8 cellular contexts compared by ENCODE assay signal in the genomic region with DNA sequence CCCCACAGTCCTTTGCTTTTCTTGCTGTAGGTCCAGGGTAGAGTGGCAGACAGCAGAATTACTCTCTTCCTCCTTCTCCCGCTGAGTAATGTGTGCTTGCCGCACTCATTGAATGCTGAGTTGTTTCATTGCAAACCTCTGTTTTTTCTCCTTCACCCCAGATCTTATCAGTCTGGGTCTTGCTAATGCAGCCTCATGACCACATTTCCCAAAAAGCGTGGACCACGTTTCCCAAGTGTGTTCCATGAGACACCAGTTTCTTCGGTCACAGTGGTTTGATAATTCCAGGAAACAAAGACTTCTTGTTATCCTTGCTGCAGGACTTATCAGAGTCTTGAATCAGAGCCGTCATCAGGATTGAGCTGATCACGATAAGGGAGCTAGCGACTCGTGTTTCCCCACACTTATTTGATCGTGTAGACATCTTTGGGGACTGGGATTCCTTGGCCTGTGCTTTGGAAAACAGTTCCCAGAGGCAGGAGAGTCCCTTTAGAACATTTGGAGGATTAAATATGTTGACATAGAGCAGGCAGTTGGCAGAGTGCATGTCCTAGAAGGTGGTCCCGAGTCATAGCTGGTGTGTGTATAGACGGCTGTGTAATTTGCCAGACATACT. TPM values are rescaled to one million over a fixed set of nuclear protein-coding genes. Genes with fewer than 3 reads are reported as not detected.
DNase-seq lines count a peak whose midpoint lies in the region; ATAC-seq, FAIRE-seq and TF ChIP-seq lines count a peak whose summit lies in the region.
"Had no signal": no experiment of that assay in that cellular context is flagged by ENCODE, and none has a peak within 500 bp of the region (broad histone marks: within the 10 kb centered on the region; RNA-seq: fewer than 3 reads in every experiment).

No MANE protein-coding gene starts in this region.

- no peak for TF ChIP-seq CTCF in keratinocyte (optimal IDR thresholded peaks at IDR 0.05 in 1 of 3, IDR thresholded peaks at IDR 0.05 in 1 of 3, conservative IDR thresholded peaks at IDR 0.05 in 1 of 3; ENCODE audit: extremely low read depth in 1 of 3, insufficient read depth in 2 of 3, low read length in 3 of 3)

- peak overlapping the region; percentile 1 for H3K4me2 ChIP-seq in keratinocyte (ENCODE audit: control insufficient read depth, extremely low read depth, insufficient read depth, low read depth, low read length)

- peaks cover 63% of the 10 kb centered on the region for H3K4me1 ChIP-seq in keratinocyte (ENCODE audit: control insufficient read depth, extremely low read depth, insufficient read depth, low read length)

- peaks cover 29% of the 10 kb centered on the region for H3K4me1 Mint-ChIP-seq in T-helper 2 cell treated with Interferon-gamma antibody and Interleukin-4, amounts not matched to agents 5 μg/mL and 100 μg/mL, for 36 hours (ENCODE audit: low read depth)

- peaks cover 53% of the 10 kb centered on the region for H3K36me3 Mint-ChIP-seq in T-helper 2 cell treated with Interferon-gamma antibody and Interleukin-4, amounts not matched to agents 5 μg/mL and 100 μg/mL, for 36 hours (ENCODE audit: low read depth)

- no peaks in the 10 kb centered on the region for H3K27me3 Mint-ChIP-seq in T-helper 2 cell treated with Interferon-gamma antibody and Interleukin-4, amounts not matched to agents 5 μg/mL and 100 μg/mL, for 36 hours (ENCODE audit: low read depth)

- H3K27me3 ChIP-seq in keratinocyte (ENCODE audit: control insufficient read depth, extremely low read depth, insufficient read depth, low read length), result no peaks in the 10 kb centered on the region

- peaks cover 5% of the 10 kb centered on the region for H4K20me1 ChIP-seq in keratinocyte (ENCODE audit: control insufficient read depth, extremely low read depth, insufficient read depth, low read length)

- peak overlapping the region; percentile 3 for H3K27ac Mint-ChIP-seq in T-helper 2 cell treated with Interferon-gamma antibody and Interleukin-4, amounts not matched to agents 5 μg/mL and 100 μg/mL, for 36 hours

- H3K4me3 Mint-ChIP-seq in T-helper 2 cell treated with Interferon-gamma antibody and Interleukin-4, amounts not matched to agents 5 μg/mL and 100 μg/mL, for 36 hours, result no peak overlapping the region

- no peak overlapping the region for H2AFZ ChIP-seq in keratinocyte (ENCODE audit: control insufficient read depth, low read length)

- H3K9me1 ChIP-seq in keratinocyte (ENCODE audit: control insufficient read depth, extremely low read depth, insufficient read depth, low read length), result peaks cover 4% of the 10 kb centered on the region

- no peak overlapping the region for H3K27ac ChIP-seq in keratinocyte (ENCODE audit: control insufficient read depth, insufficient read depth, low read length)

- dilution Hi-C loops in keratinocyte (cut with MboI; ENCODE audit: extremely low pct_ligation_motif_present, low sequenced_read_pairs), result no loop called here

- peaks cover 73% of the 10 kb centered on the region for H3K79me2 ChIP-seq in keratinocyte (ENCODE audit: control insufficient read depth, insufficient read depth, low read length)

- FAIRE-seq in keratinocyte (lab: Jason Lieb, UNC), result peak; percentile 29

- no peaks in the 10 kb centered on the region for H3K9me3 Mint-ChIP-seq in T-helper 2 cell treated with Interferon-gamma antibody and Interleukin-4, amounts not matched to agents 5 μg/mL and 100 μg/mL, for 36 hours

- DNase-seq in COLO829 (ENCODE audit: low spot score) (peak; percentile 78), keratinocyte (ENCODE audit: low read depth, low spot score) (no peak), activated gamma-delta T cell (lab: John Stamatoyannopoulos, UW) (no peak)
- DNase-seq in T-helper 2 cell treated with Interferon-gamma antibody and Interleukin-4, amounts not matched to agents 5 μg/mL and 100 μg/mL, for 36 hours (ENCODE audit: low spot score), result no peak

- no peak overlapping the region for H3K9ac ChIP-seq in keratinocyte (ENCODE audit: control insufficient read depth, extremely low read depth, insufficient read depth, low read length)

- peaks cover 26 to 32% of the 10 kb centered on the region in 2 experiments for H3K36me3 ChIP-seq in keratinocyte (ENCODE audit: control insufficient read depth in 2 of 2, extremely low read depth in 1 of 2, insufficient read depth in 2 of 2, low read length in 2 of 2)

- ATAC-seq in GM21717 (IDR thresholded peaks at IDR 0.05; ENCODE audit: unreplicated experiment), result no peak
- ATAC-seq in HG03280 (IDR thresholded peaks at IDR 0.05; ENCODE audit: unreplicated experiment), result no peak

- no peak overlapping the region for H3K4me3 ChIP-seq in keratinocyte (ENCODE audit: control insufficient read depth in 2 of 3, extremely low read depth in 1 of 3, insufficient read depth in 2 of 3, low read depth in 1 of 3, low read length in 3 of 3)
- H3K4me3 ChIP-seq: coronary artery, thoracic aorta had no signal

- H3K9me3 ChIP-seq in keratinocyte (ENCODE audit: control insufficient read depth, low read depth, low read length), result no peaks in the 10 kb centered on the region
- H3K9me3 ChIP-seq: thoracic aorta had no signal

RNA-seq across cellular contexts. Expression of gene LRRC8A, which starts 4.4 kb away (rescaled TPM):
- polyA plus RNA-seq in keratinocyte, result 88.3 to 127 TPM (median 109 TPM) in 3 replicates
- 51.1 TPM for polyA plus RNA-seq in keratinocyte (2011; ENCODE audit: low read depth)
- 77.7 and 119 TPM in 2 replicates for polyA plus RNA-seq in keratinocyte (2011; cell fraction: cytosol; rRNA removed)
- polyA plus RNA-seq in keratinocyte (2011; cell fraction: nucleus; rRNA removed), result 143 and 183 TPM in 2 replicates
- polyA plus RNA-seq in keratinocyte (2012; ENCODE audit: low replicate concordance), result 109 and 130 TPM in 2 replicates
- 154 to 426 TPM (median 169 TPM) in 3 replicates for polyA minus RNA-seq in keratinocyte
- 129 TPM for polyA minus RNA-seq in keratinocyte (2011; cell fraction: cytosol; rRNA and poly(A)+ RNA removed)
- 118 and 144 TPM in 2 replicates for polyA minus RNA-seq in keratinocyte (2011; cell fraction: nucleus; rRNA and poly(A)+ RNA removed)

RNA-seq across cellular contexts. Expression of gene KYAT1, which starts 4.6 kb away (rescaled TPM):
- polyA plus RNA-seq in keratinocyte, result 10.9 to 13.9 TPM (median 13.9 TPM) in 3 replicates
- polyA plus RNA-seq in keratinocyte (2011; ENCODE audit: low read depth), result 0.94 TPM
- 7.3 and 10.5 TPM in 2 replicates for polyA plus RNA-seq in keratinocyte (2011; cell fraction: cytosol; rRNA removed)
- polyA plus RNA-seq in keratinocyte (2011; cell fraction: nucleus; rRNA removed), result 16.3 and 20.8 TPM in 2 replicates
- polyA plus RNA-seq in keratinocyte (2012; ENCODE audit: low replicate concordance), result 5.3 and 10.5 TPM in 2 replicates
- 6.9 to 19.5 TPM (median 10.4 TPM) in 3 replicates for polyA minus RNA-seq in keratinocyte
- 9.8 TPM for polyA minus RNA-seq in keratinocyte (2011; cell fraction: cytosol; rRNA and poly(A)+ RNA removed)
- 4.2 and 5.6 TPM in 2 replicates for polyA minus RNA-seq in keratinocyte (2011; cell fraction: nucleus; rRNA and poly(A)+ RNA removed)

RNA-seq across cellular contexts. Expression of gene PHYHD1, which starts 34.5 kb away (rescaled TPM):
- 4.6 to 5.2 TPM (median 4.7 TPM) in 3 replicates for polyA plus RNA-seq in keratinocyte
- 1.3 TPM for polyA plus RNA-seq in keratinocyte (2011; ENCODE audit: low read depth)
- polyA plus RNA-seq in keratinocyte (2011; cell fraction: cytosol; rRNA removed), result 3.6 and 6.2 TPM in 2 replicates
- 4.1 and 7.8 TPM in 2 replicates for polyA plus RNA-seq in keratinocyte (2011; cell fraction: nucleus; rRNA removed)
- polyA plus RNA-seq in keratinocyte (2012; ENCODE audit: low replicate concordance), result 4.0 and 6.0 TPM in 2 replicates
- polyA minus RNA-seq in keratinocyte, result 4.2 to 5.9 TPM (median 4.5 TPM) in 3 replicates
- polyA minus RNA-seq in keratinocyte (2011; cell fraction: cytosol; rRNA and poly(A)+ RNA removed), result 4.0 TPM
- polyA minus RNA-seq in keratinocyte (2011; cell fraction: nucleus; rRNA and poly(A)+ RNA removed), result 2.0 and 2.9 TPM in 2 replicates

RNA-seq across cellular contexts. Expression of gene SPOUT1, which starts 56.7 kb away (rescaled TPM):
- 22.0 to 27.5 TPM (median 26.5 TPM) in 3 replicates for polyA plus RNA-seq in keratinocyte
- polyA plus RNA-seq in keratinocyte (2011; ENCODE audit: low read depth), result 10.8 TPM
- polyA plus RNA-seq in keratinocyte (2011; cell fraction: cytosol; rRNA removed), result 16.2 and 27.5 TPM in 2 replicates
- 35.5 and 46.1 TPM in 2 replicates for polyA plus RNA-seq in keratinocyte (2011; cell fraction: nucleus; rRNA removed)
- 27.1 and 27.3 TPM in 2 replicates for polyA plus RNA-seq in keratinocyte (2012; ENCODE audit: low replicate concordance)
- polyA minus RNA-seq in keratinocyte, result 18.3 to 77.2 TPM (median 19.1 TPM) in 3 replicates
- polyA minus RNA-seq in keratinocyte (2011; cell fraction: cytosol; rRNA and poly(A)+ RNA removed), result 29.9 TPM
- 5.9 and 6.9 TPM in 2 replicates for polyA minus RNA-seq in keratinocyte (2011; cell fraction: nucleus; rRNA and poly(A)+ RNA removed)
